ENCODE assay signal across 8 cellular contexts in the genomic region with DNA sequence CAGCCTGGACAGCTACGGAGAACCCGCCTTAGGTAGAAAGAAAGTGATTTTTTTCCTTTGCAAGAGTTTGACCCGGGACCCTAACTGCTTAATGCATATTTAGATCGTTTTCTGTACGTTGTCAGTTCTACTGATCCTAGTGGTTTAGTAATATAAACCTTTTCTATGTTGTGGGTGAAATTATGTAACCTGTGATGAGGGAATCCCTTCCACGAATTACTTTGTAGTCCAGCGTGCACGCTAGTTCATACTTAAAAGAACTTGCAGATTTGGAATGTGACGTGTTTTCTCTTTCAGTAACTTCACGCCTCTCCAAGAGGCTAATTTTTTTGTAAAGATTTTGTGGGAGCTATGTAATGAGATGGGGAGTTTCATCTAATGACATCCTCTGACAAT. TPM values are rescaled to one million over a fixed set of nuclear protein-coding genes. Genes with fewer than 3 reads are reported as not detected.
DNase-seq lines count a peak whose midpoint lies in the region; ATAC-seq and TF ChIP-seq lines count a peak whose summit lies in the region.

No MANE protein-coding gene starts in this region.

- no peaks in the 10 kb centered on the region; the same call in 1 of the 2 replicates for H3K27me3 ChIP-seq in GM23338 (ENCODE audit: insufficient read depth)
- no peaks in the 10 kb centered on the region for H3K27me3 ChIP-seq in right cardiac atrium (ENCODE audit: control insufficient read depth, insufficient read depth)
- no peaks in the 10 kb centered on the region for H3K27me3 ChIP-seq in smooth muscle cell (ENCODE audit: low read depth)

- H3K27ac ChIP-seq in GM23338 (ENCODE audit: low read depth) = no peak overlapping the region
- no peak overlapping the region for H3K27ac ChIP-seq in right cardiac atrium (ENCODE audit: low read length)
- peak overlapping the region; percentile 42 for H3K27ac ChIP-seq in smooth muscle cell (ENCODE audit: low read depth)

- CTCF ChIA-PET in WTC11 (lab: Charles Lee) = interaction anchor here (0.8 to 3.2 kb wide), 12 partner anchors 15 to 378 kb away, joined by 3 to 13 read pairs (median 6); a partner anchor contains a TSS

- TF ChIP-seq CTCF in GM23338 (conservative IDR thresholded peaks at IDR 0.05; ENCODE audit: low read depth in 2 of 2) (no peak), WTC11 (IDR thresholded peaks at IDR 0.05) (no peak), smooth muscle cell (IDR thresholded peaks at IDR 0.05; ENCODE audit: borderline replicate concordance, insufficient read depth, poor library complexity, severe bottlenecking) (no peak)

- H3K4me1 Mint-ChIP-seq in GM23338 (peaks cover 22% of the 10 kb centered on the region), WTC11 (peaks cover 32% of the 10 kb centered on the region)

- ATAC-seq in GM23338 (no peak), WTC11 (no peak), right cardiac atrium (no peak), HG02623 (IDR thresholded peaks at IDR 0.05; ENCODE audit: unreplicated experiment) (no peak), HG03432 (IDR thresholded peaks at IDR 0.05; ENCODE audit: unreplicated experiment) (no peak), GM21529 (IDR thresholded peaks at IDR 0.05; ENCODE audit: unreplicated experiment) (no peak)

- H3K9me2 ChIP-seq in GM23338 (ENCODE audit: insufficient read depth) = no peaks in the 10 kb centered on the region

- peak overlapping the region; percentile 98 for H3K27ac Mint-ChIP-seq in GM23338
- peak overlapping the region; percentile 55 for H3K27ac Mint-ChIP-seq in WTC11

- peaks cover 26% of the 10 kb centered on the region for H3K79me2 ChIP-seq in GM23338 (replicated peaks; ENCODE audit: insufficient read depth)
- H3K79me2 ChIP-seq in smooth muscle cell (ENCODE audit: low read depth) = peaks cover 29% of the 10 kb centered on the region

- no peak overlapping the region for H2AFZ ChIP-seq in GM23338
- peak overlapping the region; percentile 86 for H2AFZ ChIP-seq in smooth muscle cell (ENCODE audit: low read depth)

- H3K9me3 ChIP-seq in right cardiac atrium (ENCODE audit: control insufficient read depth, low read length) (no peaks in the 10 kb centered on the region), smooth muscle cell (replicated peaks; ENCODE audit: low read depth) (no peaks in the 10 kb centered on the region)

- 4% methylated on average over 10 of the region's 10 CpGs for WGBS in right cardiac atrium
- 6% methylated on average over 10 of the region's 10 CpGs for WGBS in smooth muscle cell (ENCODE audit: low lambda C conversion rate)

- H3K9ac ChIP-seq in smooth muscle cell (ENCODE audit: low read depth) = peak overlapping the region; percentile 47

- H4K20me1 ChIP-seq in GM23338 (replicated peaks; ENCODE audit: insufficient read depth) (peaks cover 13% of the 10 kb centered on the region), smooth muscle cell (ENCODE audit: low read depth) (peaks cover 28% of the 10 kb centered on the region)

- H3K4me3 Mint-ChIP-seq in GM23338 = peak overlapping the region; percentile 99
- H3K4me3 Mint-ChIP-seq in WTC11 = peak overlapping the region; percentile 96

- POLR2A ChIA-PET in WTC11 (lab: Charles Lee) = interaction anchor here (0.7 to 0.9 kb wide), 2 partner anchors 10 to 364 kb away, joined by 3 to 5 read pairs; no protein-coding TSS in a partner anchor

- H3F3A ChIP-seq in GM23338 (replicated peaks; ENCODE audit: low read depth) = no peaks in the 10 kb centered on the region; the same call in 1 of the 2 replicates
- H3F3A ChIP-seq in smooth muscle cell (ENCODE audit: low read depth) = peaks cover 10% of the 10 kb centered on the region

- H3K36me3 ChIP-seq in GM23338 (ENCODE audit: insufficient read depth) = peaks cover 13% of the 10 kb centered on the region; the same call in 1 of the 2 replicates
- H3K36me3 ChIP-seq in smooth muscle cell (ENCODE audit: low read depth) = peaks cover 19% of the 10 kb centered on the region

- H3K4me2 ChIP-seq in GM23338 (peak overlapping the region; percentile 80), smooth muscle cell (peak overlapping the region; percentile 92)

- intact Hi-C loops in right cardiac atrium (cut with DNase I) = no loop called here

- no peaks in the 10 kb centered on the region for H3K9me3 Mint-ChIP-seq in GM23338
- H3K9me3 Mint-ChIP-seq in WTC11 = no peaks in the 10 kb centered on the region

- H3K4me1 ChIP-seq in GM23338 (ENCODE audit: insufficient read depth) (peaks cover 28% of the 10 kb centered on the region), right cardiac atrium (ENCODE audit: control insufficient read depth, insufficient read depth, low read length) (no peaks in the 10 kb centered on the region), smooth muscle cell (ENCODE audit: low read depth) (peaks cover 41% of the 10 kb centered on the region)

- H3K4me3 ChIP-seq in GM23338 (peak overlapping the region; percentile 94), right cardiac atrium (ENCODE audit: low read length) (peak overlapping the region; percentile 67), smooth muscle cell (peak overlapping the region; percentile 82)

- H3K27me3 Mint-ChIP-seq in GM23338 (ENCODE audit: insufficient read depth, low read depth, poor library complexity) = peaks cover 10% of the 10 kb centered on the region
- H3K27me3 Mint-ChIP-seq in WTC11 (ENCODE audit: low read depth) = no peaks in the 10 kb centered on the region

- H3K36me3 Mint-ChIP-seq in GM23338 (ENCODE audit: low read depth) (peaks cover 12% of the 10 kb centered on the region; the same call in 1 of the 3 replicates), WTC11 (peaks cover 10% of the 10 kb centered on the region)

- no peak for DNase-seq in GM23338 (ENCODE audit: low spot score)
- no peak for DNase-seq in WTC11 (ENCODE audit: low spot score)
- no peak for DNase-seq in right cardiac atrium
- no peak for DNase-seq in smooth muscle cell (lab: John Stamatoyannopoulos, UW; ENCODE audit: unreplicated experiment)
- no peak for DNase-seq in stimulated activated naive CD4-positive, alpha-beta T cell treated with Interleukin-2 at 50 U/mL for 16 hours (lab: John Stamatoyannopoulos, UW)

TF ChIP-seq in GM23338, 12 proteins besides CTCF, POLR2A, EP300 and RAD21 (continues in another document):
- TF ChIP-seq EZH2phosphoT487 (IDR thresholded peaks at IDR 0.05; ENCODE audit: unreplicated experiment) (no peak), CREB1 (CRISPR knock-in tag; IDR thresholded peaks at IDR 0.05; ENCODE audit: low read depth) (no peak), ZNF331 (CRISPR knock-in tag; IDR thresholded peaks at IDR 0.05; ENCODE audit: low read depth) (no peak)
- TF ChIP-seq, protein P1, sequence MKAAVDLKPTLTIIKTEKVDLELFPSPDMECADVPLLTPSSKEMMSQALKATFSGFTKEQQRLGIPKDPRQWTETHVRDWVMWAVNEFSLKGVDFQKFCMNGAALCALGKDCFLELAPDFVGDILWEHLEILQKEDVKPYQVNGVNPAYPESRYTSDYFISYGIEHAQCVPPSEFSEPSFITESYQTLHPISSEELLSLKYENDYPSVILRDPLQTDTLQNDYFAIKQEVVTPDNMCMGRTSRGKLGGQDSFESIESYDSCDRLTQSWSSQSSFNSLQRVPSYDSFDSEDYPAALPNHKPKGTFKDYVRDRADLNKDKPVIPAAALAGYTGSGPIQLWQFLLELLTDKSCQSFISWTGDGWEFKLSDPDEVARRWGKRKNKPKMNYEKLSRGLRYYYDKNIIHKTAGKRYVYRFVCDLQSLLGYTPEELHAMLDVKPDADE (IDR thresholded peaks at IDR 0.05) = no peak

TF ChIP-seq in WTC11, 78 proteins besides CTCF, POLR2A, EP300 and RAD21:
- TF ChIP-seq, protein P2, sequence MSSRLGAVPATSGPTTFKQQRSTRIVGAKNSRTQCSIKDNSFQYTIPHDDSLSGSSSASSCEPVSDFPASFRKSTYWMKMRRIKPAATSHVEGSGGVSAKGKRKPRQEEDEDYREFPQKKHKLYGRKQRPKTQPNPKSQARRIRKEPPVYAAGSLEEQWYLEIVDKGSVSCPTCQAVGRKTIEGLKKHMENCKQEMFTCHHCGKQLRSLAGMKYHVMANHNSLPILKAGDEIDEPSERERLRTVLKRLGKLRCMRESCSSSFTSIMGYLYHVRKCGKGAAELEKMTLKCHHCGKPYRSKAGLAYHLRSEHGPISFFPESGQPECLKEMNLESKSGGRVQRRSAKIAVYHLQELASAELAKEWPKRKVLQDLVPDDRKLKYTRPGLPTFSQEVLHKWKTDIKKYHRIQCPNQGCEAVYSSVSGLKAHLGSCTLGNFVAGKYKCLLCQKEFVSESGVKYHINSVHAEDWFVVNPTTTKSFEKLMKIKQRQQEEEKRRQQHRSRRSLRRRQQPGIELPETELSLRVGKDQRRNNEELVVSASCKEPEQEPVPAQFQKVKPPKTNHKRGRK (CRISPR knock-in tag; IDR thresholded peaks at IDR 0.05; ENCODE audit: borderline replicate concordance) = no peak
- TF ChIP-seq, protein P3, sequence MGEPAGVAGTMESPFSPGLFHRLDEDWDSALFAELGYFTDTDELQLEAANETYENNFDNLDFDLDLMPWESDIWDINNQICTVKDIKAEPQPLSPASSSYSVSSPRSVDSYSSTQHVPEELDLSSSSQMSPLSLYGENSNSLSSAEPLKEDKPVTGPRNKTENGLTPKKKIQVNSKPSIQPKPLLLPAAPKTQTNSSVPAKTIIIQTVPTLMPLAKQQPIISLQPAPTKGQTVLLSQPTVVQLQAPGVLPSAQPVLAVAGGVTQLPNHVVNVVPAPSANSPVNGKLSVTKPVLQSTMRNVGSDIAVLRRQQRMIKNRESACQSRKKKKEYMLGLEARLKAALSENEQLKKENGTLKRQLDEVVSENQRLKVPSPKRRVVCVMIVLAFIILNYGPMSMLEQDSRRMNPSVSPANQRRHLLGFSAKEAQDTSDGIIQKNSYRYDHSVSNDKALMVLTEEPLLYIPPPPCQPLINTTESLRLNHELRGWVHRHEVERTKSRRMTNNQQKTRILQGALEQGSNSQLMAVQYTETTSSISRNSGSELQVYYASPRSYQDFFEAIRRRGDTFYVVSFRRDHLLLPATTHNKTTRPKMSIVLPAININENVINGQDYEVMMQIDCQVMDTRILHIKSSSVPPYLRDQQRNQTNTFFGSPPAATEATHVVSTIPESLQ (CRISPR knock-in tag; IDR thresholded peaks at IDR 0.05) = no peak

RNA-seq across cellular contexts. Expression of a gene that starts 0.7 kb away (rescaled TPM):
- 12.1 and 22.1 TPM in 2 replicates for total RNA-seq in GM23338 (2014; rRNA removed; shearing (Covaris generic))
- polyA plus RNA-seq in GM23338 (2016; fragmentation: Nextera tagmentation; extraction: Ambion mirVana) (11.3 and 13.6 TPM in 2 replicates), right cardiac atrium (7.4 TPM), smooth muscle cell (8.1 and 9.0 TPM in 2 replicates)
- total RNA-seq in WTC11 (2021) (14.3 to 17.3 TPM (median 16.8 TPM) in 3 replicates), right cardiac atrium (10 to 100 TPM; 15.8 to 22.6 (median 20.5) TPM), smooth muscle cell (24.3 and 24.9 TPM in 2 replicates)

RNA-seq across cellular contexts. Expression of a gene that starts 55.8 kb away (rescaled TPM):
- total RNA-seq in GM23338 (2014; rRNA removed; shearing (Covaris generic)) = 7.3 and 8.5 TPM in 2 replicates
- polyA plus RNA-seq in GM23338 (2016; fragmentation: Nextera tagmentation; extraction: Ambion mirVana) = 5.3 and 6.3 TPM in 2 replicates
- total RNA-seq in WTC11 (2021) = 9.7 to 13.0 TPM (median 11.8 TPM) in 3 replicates
- total RNA-seq in right cardiac atrium = 1 to 10 TPM; 3.1 to 3.8 (median 3.3) TPM
- 3.2 TPM for polyA plus RNA-seq in right cardiac atrium
- total RNA-seq in smooth muscle cell = 5.3 and 7.1 TPM in 2 replicates
- 3.8 and 4.2 TPM in 2 replicates for polyA plus RNA-seq in smooth muscle cell
